Comparison of ENCODE assay signal across 1 cellular context in the genomic region with DNA sequence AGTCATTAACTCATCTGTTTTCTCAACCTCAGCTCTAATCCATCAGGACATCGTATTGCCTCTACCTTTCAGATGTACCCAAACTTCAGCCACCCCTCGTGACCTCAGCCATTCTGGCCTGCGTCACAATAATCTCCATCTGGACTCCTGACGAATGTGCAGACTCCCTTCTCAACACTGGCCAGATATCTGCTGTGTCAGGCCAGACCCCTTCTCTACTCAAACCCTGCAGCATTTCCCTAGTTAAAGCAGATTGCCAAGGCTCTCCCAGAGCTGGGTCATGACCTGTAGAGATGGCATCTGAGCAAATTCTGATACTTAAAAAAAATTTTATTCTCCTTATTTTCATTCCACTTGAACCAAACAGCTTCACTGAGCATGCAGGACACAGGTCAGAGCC.
TF ChIP-seq lines count a peak whose summit lies in the region.

No MANE protein-coding gene starts in this region.

TF ChIP-seq in IMR-90, 13 proteins besides CTCF, POLR2A, EP300 and RAD21 (continued from another document):
- TF ChIP-seq MAZ (IDR thresholded peaks at IDR 0.05; ENCODE audit: borderline replicate concordance, low read depth, low read length): no peak
- TF ChIP-seq MAFK (IDR thresholded peaks at IDR 0.05; ENCODE audit: low read depth, low read length): no peak
- no peak for TF ChIP-seq SMC3 (IDR thresholded peaks at IDR 0.05; ENCODE audit: low read depth, low read length)
- no peak for TF ChIP-seq RFX5 (IDR thresholded peaks at IDR 0.05; ENCODE audit: low read depth, low read length)
- TF ChIP-seq CEBPB (IDR thresholded peaks at IDR 0.05; ENCODE audit: low read depth, low read length): no peak
- no peak for TF ChIP-seq BHLHE40 (IDR thresholded peaks at IDR 0.05; ENCODE audit: low read depth, low read length)
- TF ChIP-seq, protein P1, sequence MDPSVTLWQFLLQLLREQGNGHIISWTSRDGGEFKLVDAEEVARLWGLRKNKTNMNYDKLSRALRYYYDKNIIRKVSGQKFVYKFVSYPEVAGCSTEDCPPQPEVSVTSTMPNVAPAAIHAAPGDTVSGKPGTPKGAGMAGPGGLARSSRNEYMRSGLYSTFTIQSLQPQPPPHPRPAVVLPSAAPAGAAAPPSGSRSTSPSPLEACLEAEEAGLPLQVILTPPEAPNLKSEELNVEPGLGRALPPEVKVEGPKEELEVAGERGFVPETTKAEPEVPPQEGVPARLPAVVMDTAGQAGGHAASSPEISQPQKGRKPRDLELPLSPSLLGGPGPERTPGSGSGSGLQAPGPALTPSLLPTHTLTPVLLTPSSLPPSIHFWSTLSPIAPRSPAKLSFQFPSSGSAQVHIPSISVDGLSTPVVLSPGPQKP (IDR thresholded peaks at IDR 0.05; ENCODE audit: borderline replicate concordance, low read depth, low read length): no peak
